In the genomic region with DNA sequence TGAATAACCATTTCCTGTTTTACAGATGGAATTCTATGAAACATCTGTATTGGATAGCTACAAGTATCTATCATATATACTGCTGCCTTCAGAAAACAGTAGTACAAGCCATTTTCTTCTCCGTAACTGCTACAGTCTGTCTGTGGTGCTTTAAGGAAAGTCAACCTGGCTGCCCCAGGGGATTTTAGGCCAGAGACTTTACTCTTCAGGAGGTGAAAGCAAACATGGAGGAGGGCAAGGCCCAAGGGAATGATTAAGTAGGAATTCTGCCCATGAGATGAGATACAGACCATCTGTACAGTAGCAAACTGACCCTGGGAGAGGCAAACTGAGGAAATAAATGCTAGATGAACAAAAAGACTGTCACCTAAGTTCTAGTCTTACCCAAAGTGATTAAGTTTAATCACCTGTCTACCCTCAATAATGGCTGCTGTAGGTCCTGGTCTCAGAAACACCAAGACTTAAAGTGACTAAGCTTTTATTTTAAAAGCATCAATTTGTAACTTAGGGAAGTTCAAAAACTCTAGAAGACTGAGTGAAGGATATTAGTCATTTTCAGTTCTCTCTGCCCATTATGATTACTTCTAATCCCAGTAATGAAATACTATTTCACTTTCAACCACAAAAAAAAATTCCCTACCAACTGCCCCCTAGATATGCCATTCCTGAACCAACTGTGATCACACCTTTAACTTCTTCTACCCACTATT, we compare ENCODE assay signal across 8 cellular contexts. TPM values are rescaled to one million over a fixed set of nuclear protein-coding genes. Genes with fewer than 3 reads are reported as not detected.
A peak's percentile ranks its signal among the peaks of the same experiment; 100 is the strongest.
DNase-seq lines count a peak whose midpoint lies in the region; ATAC-seq and TF ChIP-seq lines count a peak whose summit lies in the region.

No MANE protein-coding gene starts in this region.

- TF ChIP-seq POLR2A in tibial nerve (IDR thresholded peaks at IDR 0.05) (no peak), body of pancreas (IDR thresholded peaks at IDR 0.05) (no peak)

- H3K36me3 Mint-ChIP-seq in chondrocyte (ENCODE audit: low read depth) = no peaks in the 10 kb centered on the region

- whole genome bisulfite sequencing in tibial nerve, 2 donors = 70 to 79% methylated on average over 1 of the region's 1 CpG
- WGBS in body of pancreas, 2 donors = 83 to 93% methylated on average over 1 of the region's 1 CpG

- no peaks in the 10 kb centered on the region for H3K27me3 ChIP-seq in tibial nerve
- no peaks in the 10 kb centered on the region for H3K27me3 ChIP-seq in body of pancreas

- H3K4me3 ChIP-seq in tibial nerve (no peak overlapping the region), body of pancreas (no peak overlapping the region)

- intact Hi-C loops in body of pancreas (cut with DNase I) = no loop called here

- peak overlapping the region; percentile 92 for H3K27ac Mint-ChIP-seq in chondrocyte (ENCODE audit: unreplicated experiment)

- H3K4me3 Mint-ChIP-seq in chondrocyte (ENCODE audit: unreplicated experiment) = no peak overlapping the region

- H3K9me3 Mint-ChIP-seq in chondrocyte (ENCODE audit: low read depth) = no peaks in the 10 kb centered on the region

- no peak for TF ChIP-seq EP300 in tibial nerve (IDR thresholded peaks at IDR 0.05)

- H3K9me3 ChIP-seq in tibial nerve (no peaks in the 10 kb centered on the region), body of pancreas (no peaks in the 10 kb centered on the region)

- H3K4me1 Mint-ChIP-seq in chondrocyte (ENCODE audit: low read depth) = peaks cover 44% of the 10 kb centered on the region

- H3K36me3 ChIP-seq in tibial nerve (no peaks in the 10 kb centered on the region), body of pancreas (replicated peaks in 1 of 2; ENCODE audit: insufficient read depth in 1 of 2, low read depth in 2 of 2) (no peaks in the 10 kb centered on the region)

- TF ChIP-seq CTCF in chondrocyte (IDR thresholded peaks at IDR 0.05) = no peak
- no peak for TF ChIP-seq CTCF in tibial nerve (IDR thresholded peaks at IDR 0.05)
- no peak for TF ChIP-seq CTCF in body of pancreas (IDR thresholded peaks at IDR 0.05)

- ATAC-seq in GM19395 (IDR thresholded peaks at IDR 0.05; ENCODE audit: unreplicated experiment) (peak; percentile 88), HG03280 (IDR thresholded peaks at IDR 0.05; ENCODE audit: unreplicated experiment) (peak; percentile 66), body of pancreas (no peak)

- DNase-seq in DMS 273 treated with DMSO at 0.1 percent for 48 hours (lab: John Stamatoyannopoulos, UW) (peak; percentile 28), chondrocyte (ENCODE audit: low spot score) (no peak), NK-92 (lab: John Stamatoyannopoulos, UW; ENCODE audit: unreplicated experiment) (no peak), tibial nerve (ENCODE audit: low spot score in 2 of 2) (no peak), body of pancreas (no peak)
- DNase-seq in stimulated activated naive CD4-positive, alpha-beta T cell treated with Interleukin-2 at 50 U/mL for 16 hours (lab: John Stamatoyannopoulos, UW) = no peak

- H3K4me1 ChIP-seq in tibial nerve (peaks cover 0 to 33% (median 10%) of the 10 kb centered on the region in 4 donors), body of pancreas (peaks cover 32% of the 10 kb centered on the region)

- H3K27me3 Mint-ChIP-seq in chondrocyte (ENCODE audit: low read depth) = no peaks in the 10 kb centered on the region

- H3K27ac ChIP-seq in tibial nerve (no peak overlapping the region), body of pancreas (no peak overlapping the region)

RNA-seq across cellular contexts. Expression of gene MBD2, which starts 14.8 kb away (rescaled TPM):
- total RNA-seq in chondrocyte = 51.2 to 54.8 TPM (median 52.2 TPM) in 3 replicates
- 10 to 100 TPM; 32.1 to 60.6 (median 37.8) TPM for total RNA-seq in tibial nerve
- total RNA-seq in body of pancreas = 10 to 100 TPM; 26.4 to 29.1 TPM

RNA-seq across cellular contexts. Expression of gene POLI, which starts 59.7 kb away (rescaled TPM):
- 29.0 to 30.1 TPM (median 29.2 TPM) in 3 replicates for total RNA-seq in chondrocyte
- 10 to 100 TPM; 36.0 to 55.7 (median 38.9) TPM for total RNA-seq in tibial nerve
- total RNA-seq in body of pancreas = 10 to 100 TPM; 30.7 to 34.2 TPM
